Comparison of ENCODE assay signal across 20 cellular contexts in the genomic region with DNA sequence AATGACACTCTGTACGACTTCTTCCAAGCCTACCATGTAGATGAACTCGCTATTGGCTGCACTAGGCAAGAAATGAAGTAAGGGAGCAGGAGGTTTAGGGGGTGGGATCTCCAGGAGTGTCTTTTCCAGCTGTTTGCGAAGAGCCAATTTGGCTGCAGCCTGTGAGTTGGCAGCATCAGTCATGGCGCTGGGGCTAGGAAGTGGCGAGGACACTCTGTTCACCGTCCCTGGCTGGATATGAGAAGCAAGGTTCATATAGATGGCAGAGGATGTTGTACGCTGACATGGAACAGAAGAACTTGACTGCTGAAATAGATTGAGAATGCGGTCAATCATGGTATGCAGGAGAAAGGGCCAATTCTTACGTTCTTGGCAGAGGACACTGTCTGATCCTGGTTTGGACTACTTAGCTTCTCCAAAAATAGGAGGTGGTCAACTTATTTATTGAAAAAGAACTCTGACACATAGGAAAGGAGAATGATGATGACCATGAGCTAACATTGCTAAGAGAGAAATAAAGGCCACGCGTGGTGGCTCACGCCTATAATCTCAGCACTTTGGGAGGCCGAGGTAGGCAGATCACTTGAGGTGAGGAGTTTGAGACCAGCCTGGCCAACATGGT. TPM values are rescaled to one million over a fixed set of nuclear protein-coding genes. Genes with fewer than 3 reads are reported as not detected.
DNase-seq lines count a peak whose midpoint lies in the region; ATAC-seq and TF ChIP-seq lines count a peak whose summit lies in the region.
"Had no signal": no experiment of that assay in that cellular context is flagged by ENCODE, and none has a peak within 500 bp of the region (broad histone marks: within the 10 kb centered on the region; RNA-seq: fewer than 3 reads in every experiment).

No MANE protein-coding gene starts in this region.

- TF ChIP-seq CTCF in fibroblast of the aortic adventitia (IDR thresholded peaks at IDR 0.05; ENCODE audit: insufficient read depth, low read length) (no peak), psoas muscle (IDR thresholded peaks at IDR 0.05) (no peak), transverse colon (IDR thresholded peaks at IDR 0.05) (no peak)

- intact Hi-C loops in Right ventricle myocardium inferior (cut with DNase I): no loop called here
- intact Hi-C loops in cardiac septum (cut with DNase I): no loop called here
- intact Hi-C loops in psoas muscle (cut with DNase I): no loop called here
- intact Hi-C loops in transverse colon (cut with DNase I; ENCODE audit: low total_unique reads): no loop called here

- POLR2A ChIA-PET in activated CD4-positive, alpha-beta T cell treated with anti-CD3 and anti-CD28 coated beads, Interleukin-2, amount 10 ng/mL, durations not matched to agents 7 days and 5 days (lab: Charles Lee): no interaction called here

- TF ChIP-seq EP300 in transverse colon (IDR thresholded peaks at IDR 0.05; ENCODE audit: low read depth): no peak

- H3K4me3 ChIP-seq in fibroblast of the aortic adventitia (ENCODE audit: low read depth, low read length) (no peak overlapping the region), psoas muscle (no peak overlapping the region), transverse colon (no peak overlapping the region)
- H3K4me3 ChIP-seq: GM23248, K562 had no signal

- H3K4me1 ChIP-seq in psoas muscle (no peaks in the 10 kb centered on the region), transverse colon (peaks cover 0 to under 1% (median under 1%) of the 10 kb centered on the region in 4 donors)

- no peaks in the 10 kb centered on the region for H3K4me1 Mint-ChIP-seq in activated CD4-positive, alpha-beta T cell treated with anti-CD3 and anti-CD28 coated beads, Interleukin-2, amount 10 ng/mL, durations not matched to agents 7 days and 5 days

- WGBS in psoas muscle, 3 donors: 46 to 77% (median 53%) methylated on average over 13 of the region's 13 CpGs
- 92 to 96% methylated on average over 4 to 13 of the region's 13 CpGs for WGBS in transverse colon (ENCODE audit: low coverage in 1 of 2), 2 donors

- CTCF ChIA-PET in activated CD4-positive, alpha-beta T cell treated with anti-CD3 and anti-CD28 coated beads, Interleukin-2, amount 10 ng/mL, durations not matched to agents 7 days and 5 days (lab: Charles Lee): interaction anchor here (0.6 to 1.6 kb wide), 2 partner anchors 56 to 207 kb away, joined by 6 read pairs; no protein-coding TSS in a partner anchor

- in situ Hi-C loops in transverse colon (cut with MboI; ENCODE audit: low pct_ligation_motif_present in 1 of 4, low pct_unique_long_range_greater_than_20kb in 1 of 4, low sequenced_read_pairs in 3 of 4): loop anchor here in 3 of 4 donors (10.0 to 25.0 kb wide), 3 partner anchors 96 to 168 kb away; partner anchors contain the start of genes DENND4B (in 2 of the 3), GATAD2B (in 1 of the 3) and RAB13 (in 1 of the 3)

- no peak for TF ChIP-seq POLR2A in transverse colon (IDR thresholded peaks at IDR 0.05)

- no peaks in the 10 kb centered on the region for H3K27me3 Mint-ChIP-seq in activated CD4-positive, alpha-beta T cell treated with anti-CD3 and anti-CD28 coated beads, Interleukin-2, amount 10 ng/mL, durations not matched to agents 7 days and 5 days

- H3K4me3 Mint-ChIP-seq in activated CD4-positive, alpha-beta T cell treated with anti-CD3 and anti-CD28 coated beads, Interleukin-2, amount 10 ng/mL, durations not matched to agents 7 days and 5 days: no peak overlapping the region

- peaks cover 39% of the 10 kb centered on the region for H3K36me3 Mint-ChIP-seq in activated CD4-positive, alpha-beta T cell treated with anti-CD3 and anti-CD28 coated beads, Interleukin-2, amount 10 ng/mL, durations not matched to agents 7 days and 5 days (ENCODE audit: low read depth)

- H3K36me3 ChIP-seq in psoas muscle (ENCODE audit: insufficient read depth in 1 of 2, low read depth in 1 of 2) (peaks cover 9 to 81% of the 10 kb centered on the region in 2 donors), transverse colon (peaks cover 0 to 62% (median 26%) of the 10 kb centered on the region in 4 donors)

- ATAC-seq in Right ventricle myocardium inferior (peak; percentile 75), psoas muscle (peak; percentile 55 to 76 (median 74)), HG02973 (IDR thresholded peaks at IDR 0.05; ENCODE audit: unreplicated experiment) (no peak)
- ATAC-seq: K562, PC-3 had no signal

- no peaks in the 10 kb centered on the region for H3K9me3 Mint-ChIP-seq in activated CD4-positive, alpha-beta T cell treated with anti-CD3 and anti-CD28 coated beads, Interleukin-2, amount 10 ng/mL, durations not matched to agents 7 days and 5 days

- H3K27ac ChIP-seq in psoas muscle (peak overlapping the region; percentile 65), transverse colon (no peak overlapping the region)
- H3K27ac ChIP-seq: C4-2B, GM23248, RWPE1 had no signal

- H3K27me3 ChIP-seq in psoas muscle (ENCODE audit: insufficient read depth in 3 of 3, low read length in 2 of 3): no peaks in the 10 kb centered on the region
- no peaks in the 10 kb centered on the region for H3K27me3 ChIP-seq in transverse colon

- H3K27ac Mint-ChIP-seq in activated CD4-positive, alpha-beta T cell treated with anti-CD3 and anti-CD28 coated beads, Interleukin-2, amount 10 ng/mL, durations not matched to agents 7 days and 5 days: no peak overlapping the region

- DNase-seq in Right ventricle myocardium inferior (ENCODE audit: missing footprints): no peak
- DNase-seq in cardiac septum (ENCODE audit: low spot score): no peak
- peak; percentile 79 for DNase-seq in fibroblast of the aortic adventitia (ENCODE audit: low read depth)
- DNase-seq in psoas muscle: peak in 1 of 2 donors; percentile 39
- no peak for DNase-seq in activated CD4-positive, alpha-beta T cell treated with anti-CD3 and anti-CD28 coated beads, Interleukin-2, amount 10 ng/mL, durations not matched to agents 7 days and 5 days
- DNase-seq in transverse colon: no peak
- no peak for DNase-seq in amygdala (lab: John Stamatoyannopoulos, UW)
- DNase-seq: DND-41, GDM1, GM23248, HCEC 1CT, NCI-H1436, NCI-H2029 treated with DMSO at 0.1 percent for 48 hours, NCI-H510A, NCI-H82, PC-3 had no signal

- H3K9me3 ChIP-seq in psoas muscle: no peaks in the 10 kb centered on the region
- H3K9me3 ChIP-seq in transverse colon: no peaks in the 10 kb centered on the region

RNA-seq across cellular contexts. Expression of gene SLC27A3, which starts 41.2 kb away (rescaled TPM):
- total RNA-seq in Right ventricle myocardium inferior (13.5 TPM), cardiac septum (9.8 TPM), fibroblast of the aortic adventitia (ENCODE audit: low replicate concordance) (11.5 and 113 TPM in 2 replicates), psoas muscle (1 to 10 TPM; 3.5 to 7.5 (median 5.8) TPM), transverse colon (100 to 1,000 TPM in 1 of 4 donors, 10 to 100 TPM in 3; 15.2 to 159 (median 26.2) TPM)
- 10 to 100 TPM in 1 of 3 donors, 1 to 10 TPM in 2; 4.6 to 15.6 (median 5.2) TPM for polyA plus RNA-seq in psoas muscle
- total RNA-seq in activated CD4-positive, alpha-beta T cell treated with anti-CD3 and anti-CD28 coated beads, Interleukin-2, amount 10 ng/mL, durations not matched to agents 7 days and 5 days: 10 to 100 TPM; 22.2 to 22.9 TPM
